ENCODE assay signal across 1 cellular context in genomic region chr6:88220493-88220892, GRCh38.
TF ChIP-seq lines count a peak whose summit lies in the region.

No MANE protein-coding gene starts in this region.

TF ChIP-seq in HepG2, 621 proteins besides CTCF, POLR2A, EP300 and RAD21 (continued from another document):
- TF ChIP-seq TFE3 (CRISPR knock-in tag; IDR thresholded peaks at IDR 0.05): peak; percentile 36; the same call in 1 of the 2 replicates
- TF ChIP-seq HDAC2 (CRISPR knock-in tag; IDR thresholded peaks at IDR 0.05): 0 out of 2 replicates have a peak, but pooled peaks have one; percentile 20
- TF ChIP-seq ZNF101 (CRISPR knock-in tag; IDR thresholded peaks at IDR 0.05; ENCODE audit: borderline replicate concordance, low read depth): no peak
- no peak for TF ChIP-seq ZKSCAN5 (CRISPR knock-in tag; IDR thresholded peaks at IDR 0.05)
- no peak for TF ChIP-seq NFIC (IDR thresholded peaks at IDR 0.05; ENCODE audit: low read length)
- TF ChIP-seq, protein P1, sequence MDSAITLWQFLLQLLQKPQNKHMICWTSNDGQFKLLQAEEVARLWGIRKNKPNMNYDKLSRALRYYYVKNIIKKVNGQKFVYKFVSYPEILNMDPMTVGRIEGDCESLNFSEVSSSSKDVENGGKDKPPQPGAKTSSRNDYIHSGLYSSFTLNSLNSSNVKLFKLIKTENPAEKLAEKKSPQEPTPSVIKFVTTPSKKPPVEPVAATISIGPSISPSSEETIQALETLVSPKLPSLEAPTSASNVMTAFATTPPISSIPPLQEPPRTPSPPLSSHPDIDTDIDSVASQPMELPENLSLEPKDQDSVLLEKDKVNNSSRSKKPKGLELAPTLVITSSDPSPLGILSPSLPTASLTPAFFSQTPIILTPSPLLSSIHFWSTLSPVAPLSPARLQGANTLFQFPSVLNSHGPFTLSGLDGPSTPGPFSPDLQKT (CRISPR knock-in tag; IDR thresholded peaks at IDR 0.05; ENCODE audit: borderline replicate concordance): no peak
- peak; percentile 51; the same call in 1 of the 2 replicates for TF ChIP-seq WIZ (CRISPR knock-in tag; IDR thresholded peaks at IDR 0.05)
- no peak for TF ChIP-seq SOX13 (IDR thresholded peaks at IDR 0.05)
- 0 out of 4 replicates have a peak, but pooled peaks of 1 of the 2 experiments have one; percentile 12 for TF ChIP-seq SOX13 (CRISPR knock-in tag; conservative IDR thresholded peaks at IDR 0.05 in 1 of 2, IDR thresholded peaks at IDR 0.05 in 1 of 2)
- TF ChIP-seq, protein P2, sequence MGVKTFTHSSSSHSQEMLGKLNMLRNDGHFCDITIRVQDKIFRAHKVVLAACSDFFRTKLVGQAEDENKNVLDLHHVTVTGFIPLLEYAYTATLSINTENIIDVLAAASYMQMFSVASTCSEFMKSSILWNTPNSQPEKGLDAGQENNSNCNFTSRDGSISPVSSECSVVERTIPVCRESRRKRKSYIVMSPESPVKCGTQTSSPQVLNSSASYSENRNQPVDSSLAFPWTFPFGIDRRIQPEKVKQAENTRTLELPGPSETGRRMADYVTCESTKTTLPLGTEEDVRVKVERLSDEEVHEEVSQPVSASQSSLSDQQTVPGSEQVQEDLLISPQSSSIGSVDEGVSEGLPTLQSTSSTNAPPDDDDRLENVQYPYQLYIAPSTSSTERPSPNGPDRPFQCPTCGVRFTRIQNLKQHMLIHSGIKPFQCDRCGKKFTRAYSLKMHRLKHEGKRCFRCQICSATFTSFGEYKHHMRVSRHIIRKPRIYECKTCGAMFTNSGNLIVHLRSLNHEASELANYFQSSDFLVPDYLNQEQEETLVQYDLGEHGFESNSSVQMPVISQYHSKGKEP (CRISPR knock-in tag; IDR thresholded peaks at IDR 0.05): peak; percentile 48; the same call in 1 of the 2 replicates
- no peak for TF ChIP-seq ZFP36L2 (CRISPR knock-in tag; IDR thresholded peaks at IDR 0.05)
- TF ChIP-seq KLF6 (CRISPR knock-in tag; IDR thresholded peaks at IDR 0.05): 0 out of 2 replicates have a peak, but pooled peaks have one; percentile 36
- peak; percentile 69 to 99 for TF ChIP-seq REST (IDR thresholded peaks at IDR 0.05; ENCODE audit: borderline replicate concordance in 1 of 2, low read depth in 1 of 2, low read length in 2 of 2)
- 0 out of 2 replicates have a peak, but pooled peaks have one; percentile 21 for TF ChIP-seq MEIS2 (CRISPR knock-in tag; IDR thresholded peaks at IDR 0.05)
- 0 out of 2 replicates have a peak, but pooled peaks have one; percentile 39 for TF ChIP-seq HMGXB3 (CRISPR knock-in tag; IDR thresholded peaks at IDR 0.05; ENCODE audit: borderline replicate concordance)
- no peak for TF ChIP-seq ZNF484 (CRISPR knock-in tag; IDR thresholded peaks at IDR 0.05; ENCODE audit: borderline replicate concordance, low read depth)
- peak; percentile 98 for TF ChIP-seq MIER2 (CRISPR knock-in tag; IDR thresholded peaks at IDR 0.05)
- TF ChIP-seq NKX3-1 (CRISPR knock-in tag; IDR thresholded peaks at IDR 0.05): 0 out of 2 replicates have a peak, but pooled peaks have one; percentile 37
- TF ChIP-seq ZNF12 (CRISPR knock-in tag; IDR thresholded peaks at IDR 0.05): peak; percentile 40; the same call in 1 of the 2 replicates
TF ChIP-seq in HepG2: peak in this region for 14.
